ENCODE assay signal across 8 cellular contexts in genomic region chr20:4720121-4720976, GRCh38. TPM values are rescaled to one million over a fixed set of nuclear protein-coding genes. Genes with fewer than 3 reads are reported as not detected.
DNase-seq lines count a peak whose midpoint lies in the region; ATAC-seq, FAIRE-seq and TF ChIP-seq lines count a peak whose summit lies in the region.

No MANE protein-coding gene starts in this region.

- H3K4me3 Mint-ChIP-seq in activated T-cell treated with anti-CD3 and anti-CD28 coated beads, Interleukin-2, amount 50 U/mL, for 72 hours, result no peak overlapping the region
- H3K4me3 Mint-ChIP-seq in nephron, result no peak overlapping the region
- H3K4me3 Mint-ChIP-seq in stimulated activated naive CD8-positive, alpha-beta T cell treated with anti-CD3 and anti-CD28 coated beads, Interleukin-15, Interleukin-2, amounts not matched to agents 100 ng/mL and 50 ng/mL, for 24 hours, result no peak overlapping the region

- TF ChIP-seq CTCF in Peyer's patch (IDR thresholded peaks at IDR 0.05), result peak; percentile 61 to 78 (median 70)
- TF ChIP-seq CTCF in nephron (IDR thresholded peaks at IDR 0.05; ENCODE audit: unreplicated experiment in 3 of 3), result peak; percentile 71 to 81 (median 76)

- peaks cover 0 to 9% (median 2%) of the 10 kb centered on the region in 4 donors for H3K4me1 ChIP-seq in Peyer's patch

- no peaks in the 10 kb centered on the region for H3K27me3 ChIP-seq in Peyer's patch

- no peaks in the 10 kb centered on the region for H3K27me3 Mint-ChIP-seq in activated T-cell treated with anti-CD3 and anti-CD28 coated beads, Interleukin-2, amount 50 U/mL, for 72 hours (ENCODE audit: low read depth)
- peaks cover 27% of the 10 kb centered on the region for H3K27me3 Mint-ChIP-seq in nephron (ENCODE audit: low read depth)
- no peaks in the 10 kb centered on the region for H3K27me3 Mint-ChIP-seq in stimulated activated naive CD8-positive, alpha-beta T cell treated with anti-CD3 and anti-CD28 coated beads, Interleukin-15, Interleukin-2, amounts not matched to agents 100 ng/mL and 50 ng/mL, for 24 hours

- no peaks in the 10 kb centered on the region for H3K36me3 ChIP-seq in Peyer's patch

- no peak for TF ChIP-seq POLR2A in Peyer's patch (IDR thresholded peaks at IDR 0.05)

- H3K27ac ChIP-seq in Peyer's patch, result peak overlapping the region; percentile 67 to 84 (median 76)

- peak; percentile 88 for ATAC-seq in GM21390 (IDR thresholded peaks at IDR 0.05; ENCODE audit: unreplicated experiment)
- ATAC-seq in activated T-cell treated with anti-CD3 and anti-CD28 coated beads, Interleukin-2, amount 50 U/mL, for 72 hours (replicated peaks in 1 of 2), result peak; percentile 87 to 89

- no peaks in the 10 kb centered on the region for H3K36me3 Mint-ChIP-seq in activated T-cell treated with anti-CD3 and anti-CD28 coated beads, Interleukin-2, amount 50 U/mL, for 72 hours (ENCODE audit: insufficient read depth in 2 of 2)
- H3K36me3 Mint-ChIP-seq in nephron (ENCODE audit: low read depth), result no peaks in the 10 kb centered on the region
- no peaks in the 10 kb centered on the region for H3K36me3 Mint-ChIP-seq in stimulated activated naive CD8-positive, alpha-beta T cell treated with anti-CD3 and anti-CD28 coated beads, Interleukin-15, Interleukin-2, amounts not matched to agents 100 ng/mL and 50 ng/mL, for 24 hours (ENCODE audit: low read depth)

- peak overlapping the region; percentile 54 for H3K27ac Mint-ChIP-seq in activated T-cell treated with anti-CD3 and anti-CD28 coated beads, Interleukin-2, amount 50 U/mL, for 72 hours
- H3K27ac Mint-ChIP-seq in nephron, result peak overlapping the region; percentile 36 to 85 (median 42)
- H3K27ac Mint-ChIP-seq in stimulated activated naive CD8-positive, alpha-beta T cell treated with anti-CD3 and anti-CD28 coated beads, Interleukin-15, Interleukin-2, amounts not matched to agents 100 ng/mL and 50 ng/mL, for 24 hours, result peak overlapping the region; percentile 26

- H3K9me3 ChIP-seq in Peyer's patch, result no peaks in the 10 kb centered on the region

- peaks cover 14% of the 10 kb centered on the region for H3K4me1 Mint-ChIP-seq in activated T-cell treated with anti-CD3 and anti-CD28 coated beads, Interleukin-2, amount 50 U/mL, for 72 hours (ENCODE audit: low read depth)
- peaks cover 14% of the 10 kb centered on the region for H3K4me1 Mint-ChIP-seq in nephron
- peaks cover 17% of the 10 kb centered on the region for H3K4me1 Mint-ChIP-seq in stimulated activated naive CD8-positive, alpha-beta T cell treated with anti-CD3 and anti-CD28 coated beads, Interleukin-15, Interleukin-2, amounts not matched to agents 100 ng/mL and 50 ng/mL, for 24 hours (ENCODE audit: low read depth)

- peak; percentile 47 for DNase-seq in DMS114 treated with DMSO at 0.1 percent for 48 hours (lab: John Stamatoyannopoulos, UW; ENCODE audit: unreplicated experiment)
- DNase-seq in HTR-8/SVneo (ENCODE audit: insufficient read length, low spot score), result peak; percentile 81
- DNase-seq in Peyer's patch, result peak; percentile 58 to 92 (median 88)
- DNase-seq in activated T-cell treated with anti-CD3 and anti-CD28 coated beads, Interleukin-2, amount 50 U/mL, for 72 hours, result peak; percentile 76 to 81
- peak; percentile 76 for DNase-seq in fibroblast of gingiva (ENCODE audit: low read depth)

- FAIRE-seq in HTR-8/SVneo (lab: Jason Lieb, UNC), result peak; percentile 63

- no peaks in the 10 kb centered on the region for H3K9me3 Mint-ChIP-seq in activated T-cell treated with anti-CD3 and anti-CD28 coated beads, Interleukin-2, amount 50 U/mL, for 72 hours
- H3K9me3 Mint-ChIP-seq in nephron, result no peaks in the 10 kb centered on the region
- H3K9me3 Mint-ChIP-seq in stimulated activated naive CD8-positive, alpha-beta T cell treated with anti-CD3 and anti-CD28 coated beads, Interleukin-15, Interleukin-2, amounts not matched to agents 100 ng/mL and 50 ng/mL, for 24 hours, result no peaks in the 10 kb centered on the region

- H3K4me3 ChIP-seq in Peyer's patch, result no peak overlapping the region

RNA-seq across cellular contexts. Expression of gene PRND, which starts 1.4 kb away (rescaled TPM):
- total RNA-seq in Peyer's patch, result not detected
- total RNA-seq in activated T-cell treated with anti-CD3 and anti-CD28 coated beads, Interleukin-2, amount 50 U/mL, for 72 hours, result not detected

RNA-seq across cellular contexts. Expression of gene PRNP, which starts 34.1 kb away (rescaled TPM):
- total RNA-seq in Peyer's patch, result 10 to 100 TPM; 14.7 to 22.9 (median 19.3) TPM
- total RNA-seq in activated T-cell treated with anti-CD3 and anti-CD28 coated beads, Interleukin-2, amount 50 U/mL, for 72 hours, result 10 to 100 TPM; 69.3 to 97.3 TPM
